In the genomic region with DNA sequence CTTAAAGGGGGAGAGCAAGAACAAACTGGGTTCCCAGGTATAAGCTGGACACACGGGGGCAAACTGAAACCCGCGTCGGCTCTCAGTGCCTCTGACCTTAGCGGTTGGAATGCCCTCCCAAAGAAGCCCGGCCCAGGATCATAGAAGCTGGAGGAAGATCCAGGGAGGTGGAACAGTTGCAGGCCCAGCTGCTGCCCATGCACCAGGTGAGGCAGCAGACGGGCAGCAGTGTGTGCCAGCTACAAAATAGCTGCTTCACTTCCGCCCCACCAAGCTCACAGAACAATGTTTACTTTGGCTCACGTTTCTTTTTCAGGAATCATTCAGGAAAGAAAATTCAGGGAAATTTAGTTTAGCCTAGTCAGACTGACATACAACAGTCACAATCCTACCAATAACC, we compare ENCODE assay signal across 11 cellular contexts. TPM values are rescaled to one million over a fixed set of nuclear protein-coding genes. Genes with fewer than 3 reads are reported as not detected.
DNase-seq lines count a peak whose midpoint lies in the region; ATAC-seq, FAIRE-seq and TF ChIP-seq lines count a peak whose summit lies in the region.
"Had no signal": no experiment of that assay in that cellular context is flagged by ENCODE, and none has a peak within 500 bp of the region (broad histone marks: within the 10 kb centered on the region; RNA-seq: fewer than 3 reads in every experiment).

No MANE protein-coding gene starts in this region.

- no peak overlapping the region for H3K4me3 ChIP-seq in A549
- no peak overlapping the region for H3K4me3 ChIP-seq in foreskin fibroblast (ENCODE audit: low read depth in 1 of 2, low read length in 2 of 2)
- no peak overlapping the region for H3K4me3 ChIP-seq in brain microvascular endothelial cell (ENCODE audit: low read depth, low read length)

- WGBS in A549 (ENCODE audit: missing lambda C conversion rate), result 59% methylated on average over 9 of the region's 9 CpGs

- H3K36me3 ChIP-seq in brain microvascular endothelial cell (replicated peaks), result no peaks in the 10 kb centered on the region

- no peak for FAIRE-seq in A549 (lab: Jason Lieb, UNC)

- H3K4me1 ChIP-seq in A549, result peaks cover 4% of the 10 kb centered on the region; the same call in 1 of the 3 replicates

- CTCF ChIA-PET in A549 (lab: Yijun Ruan, JAX), result no interaction called here

- TF ChIP-seq POLR2A in A549 (IDR thresholded peaks at IDR 0.05; ENCODE audit: low read length), result no peak

- in situ Hi-C loops in brain microvascular endothelial cell (cut with HindIII; ENCODE audit: low pct_ligation_motif_present, low sequenced_read_pairs), result no loop called here

- no peaks in the 10 kb centered on the region for H3K27me3 ChIP-seq in brain microvascular endothelial cell (replicated peaks)

- ATAC-seq in A549, result no peak
- ATAC-seq in HG02840 (IDR thresholded peaks at IDR 0.05; ENCODE audit: low FRiP score, unreplicated experiment), result no peak
- ATAC-seq in HG03520 (IDR thresholded peaks at IDR 0.05; ENCODE audit: unreplicated experiment), result no peak

- TF ChIP-seq CTCF in A549 (IDR thresholded peaks at IDR 0.05) (no peak), foreskin fibroblast (IDR thresholded peaks at IDR 0.05; ENCODE audit: low read depth, low read length) (no peak), brain microvascular endothelial cell (IDR thresholded peaks at IDR 0.05; ENCODE audit: low read depth, low read length, missing control alignments) (no peak)

- H3K9me3 ChIP-seq in A549, result no peaks in the 10 kb centered on the region

- no peak for DNase-seq in A549 (ENCODE audit: low read depth in 1 of 2, low spot score in 1 of 2)
- DNase-seq in NCI-H1092 (lab: John Stamatoyannopoulos, UW), result peak; percentile 39
- peak; percentile 66 for DNase-seq in NCI-H748 treated with DMSO at 0.1 percent for 48 hours (lab: John Stamatoyannopoulos, UW)
- DNase-seq in kidney tubule cell (ENCODE audit: low spot score), result peak; percentile 57
- DNase-seq in foreskin fibroblast, result no peak
- no peak for DNase-seq in brain microvascular endothelial cell
- DNase-seq: activated T-cell treated with anti-CD3 and anti-CD28 coated beads, Interleukin-2, amount 50 U/mL, for 1 hour; erythroblast had no signal

- peak overlapping the region; percentile 3; the same call in 1 of the 3 replicates for H3K4me2 ChIP-seq in A549

- TF ChIP-seq EP300 in A549 (IDR thresholded peaks at IDR 0.05), result no peak

- POLR2A ChIA-PET in A549 (lab: Yijun Ruan, JAX), result no interaction called here

- H3K27ac ChIP-seq in A549, result no peak overlapping the region
- no peak overlapping the region for H3K27ac ChIP-seq in brain microvascular endothelial cell
- H3K27ac ChIP-seq: HL-60 had no signal

- TF ChIP-seq RAD21 in A549 (conservative IDR thresholded peaks at IDR 0.05 in 1 of 2, IDR thresholded peaks at IDR 0.05 in 1 of 2), result no peak

TF ChIP-seq in A549, 52 proteins besides CTCF, POLR2A, EP300 and RAD21:
- no peak for TF ChIP-seq NPAS2 (CRISPR knock-in tag; IDR thresholded peaks at IDR 0.05; ENCODE audit: borderline replicate concordance)
- TF ChIP-seq EHF (CRISPR knock-in tag; IDR thresholded peaks at IDR 0.05), result no peak
- TF ChIP-seq ZNF302 (CRISPR knock-in tag; IDR thresholded peaks at IDR 0.05), result no peak
- TF ChIP-seq CHD4 (IDR thresholded peaks at IDR 0.05; ENCODE audit: borderline replicate concordance), result no peak
- no peak for TF ChIP-seq FOSL2 (IDR thresholded peaks at IDR 0.05)
- no peak for TF ChIP-seq FOSL2 (CRISPR knock-in tag; IDR thresholded peaks at IDR 0.05)
- TF ChIP-seq ZFP36 (IDR thresholded peaks at IDR 0.05; ENCODE audit: borderline replicate concordance, partially characterized antibody), result no peak
- TF ChIP-seq HOXB13 (CRISPR knock-in tag; IDR thresholded peaks at IDR 0.05; ENCODE audit: low read depth), result no peak
- TF ChIP-seq, protein P1, sequence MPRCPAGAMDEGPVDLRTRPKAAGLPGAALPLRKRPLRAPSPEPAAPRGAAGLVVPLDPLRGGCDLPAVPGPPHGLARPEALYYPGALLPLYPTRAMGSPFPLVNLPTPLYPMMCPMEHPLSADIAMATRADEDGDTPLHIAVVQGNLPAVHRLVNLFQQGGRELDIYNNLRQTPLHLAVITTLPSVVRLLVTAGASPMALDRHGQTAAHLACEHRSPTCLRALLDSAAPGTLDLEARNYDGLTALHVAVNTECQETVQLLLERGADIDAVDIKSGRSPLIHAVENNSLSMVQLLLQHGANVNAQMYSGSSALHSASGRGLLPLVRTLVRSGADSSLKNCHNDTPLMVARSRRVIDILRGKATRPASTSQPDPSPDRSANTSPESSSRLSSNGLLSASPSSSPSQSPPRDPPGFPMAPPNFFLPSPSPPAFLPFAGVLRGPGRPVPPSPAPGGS (IDR thresholded peaks at IDR 0.05), result no peak
- no peak for TF ChIP-seq SREBF2 (IDR thresholded peaks at IDR 0.05)
TF ChIP-seq in A549: peak in this region for 0.

RNA-seq across cellular contexts. Expression of a gene that starts 3.9 kb away (rescaled TPM):
- polyA plus RNA-seq in A549 (2011; rRNA removed), result not detected in 2 replicates
- not detected in 2 replicates for polyA plus RNA-seq in A549 (2012; cell fraction: cytosol; rRNA removed)
- not detected in 2 replicates for polyA plus RNA-seq in A549 (2012; cell fraction: nucleus; rRNA removed)
- not detected in 3 replicates for polyA plus RNA-seq in A549 (2017; fragmentation: RNase III; extraction: RNeasy Plus Mini Kit Qiagen cat#74134 plus additional on column Dnase treatment)
- not detected in 2 replicates for polyA minus RNA-seq in A549 (2011; rRNA and poly(A)+ RNA removed)

Comparison
In these comparisons a context has a peak if more than half of its experiments do, and no peak if none do; other contexts are left out.
1. DNase-seq: peak in NCI-H1092 (single experiment), NCI-H748 treated with DMSO at 0.1 percent for 48 hours (single experiment) and kidney tubule cell (single experiment); none in A549 (0 of 2), foreskin fibroblast (0 of 2) and brain microvascular endothelial cell (single experiment).